Comparison of ENCODE assay signal across 22 cellular contexts in the genomic region with DNA sequence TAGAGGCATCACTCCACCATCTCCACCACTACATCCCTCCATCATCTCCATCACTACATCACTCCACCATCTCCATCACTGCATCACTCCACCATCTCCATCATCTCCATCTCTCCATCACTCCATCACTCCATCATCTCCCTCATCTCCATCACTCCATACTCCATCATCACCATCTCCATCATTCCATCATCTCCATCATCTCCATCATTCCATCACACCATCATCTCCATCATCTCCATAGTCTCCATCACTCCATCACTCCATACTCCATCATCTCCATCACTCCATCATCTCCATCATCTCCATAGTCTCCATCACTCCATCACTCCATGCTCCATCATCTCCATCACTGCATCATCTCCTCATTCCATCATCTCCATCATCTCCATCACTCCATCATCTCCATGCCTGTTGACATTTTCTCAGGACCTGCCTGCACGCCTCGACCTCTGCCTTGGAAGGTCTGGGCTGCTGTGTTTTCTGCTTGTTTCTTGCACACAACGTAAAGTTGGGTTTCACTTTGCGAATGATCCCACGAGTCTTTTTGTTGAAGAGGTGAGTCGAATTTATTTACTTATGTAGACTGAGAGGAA. TPM values are rescaled to one million over a fixed set of nuclear protein-coding genes. Genes with fewer than 3 reads are reported as not detected.
DNase-seq lines count a peak whose midpoint lies in the region; ATAC-seq and TF ChIP-seq lines count a peak whose summit lies in the region.
"Had no signal": no experiment of that assay in that cellular context is flagged by ENCODE, and none has a peak within 500 bp of the region (broad histone marks: within the 10 kb centered on the region; RNA-seq: fewer than 3 reads in every experiment).

No MANE protein-coding gene starts in this region.

- intact Hi-C loops in vagina (cut with DNase I): no loop called here

- H3K4me1 Mint-ChIP-seq in T-helper 1 cell treated with Interleukin-12 subunit alpha and Interleukin-12 subunit beta and Interleukin-4 antibody, amounts not matched to agents 30 μg/mL and 1 μg/mL, for 36 hours (ENCODE audit: low read depth): peaks cover 61% of the 10 kb centered on the region
- peaks cover 72 to 84% (median 81%) of the 10 kb centered on the region in 3 donors for H3K4me1 Mint-ChIP-seq in CD8-positive, alpha-beta memory T cell
- peaks cover 53% of the 10 kb centered on the region for H3K4me1 Mint-ChIP-seq in activated naive CD8-positive, alpha-beta T cell treated with anti-CD3 and anti-CD28 coated beads for 36 hours
- H3K4me1 Mint-ChIP-seq in natural killer cell treated with Interleukin-12 subunit alpha and Interleukin-12 subunit beta and Interleukin-15 and Interleukin-18, amount 100 ng/mL, for 72 hours (ENCODE audit: low read depth in 2 of 2): peaks cover 60 to 70% of the 10 kb centered on the region in 2 donors

- no peak for ATAC-seq in natural killer cell treated with Interleukin-12 subunit alpha and Interleukin-12 subunit beta and Interleukin-15 and Interleukin-18, amount 100 ng/mL, for 72 hours
- no peak for ATAC-seq in GM19023 (IDR thresholded peaks at IDR 0.05; ENCODE audit: unreplicated experiment)

- no peak for DNase-seq in T-helper 1 cell
- no peak for DNase-seq in CD8-positive, alpha-beta memory T cell
- no peak for DNase-seq in activated naive CD8-positive, alpha-beta T cell treated with anti-CD3 and anti-CD28 coated beads for 36 hours
- no peak for DNase-seq in natural killer cell treated with Interleukin-12 subunit alpha and Interleukin-12 subunit beta and Interleukin-15 and Interleukin-18, amount 100 ng/mL, for 72 hours (ENCODE audit: low spot score)
- DNase-seq in CD1c-positive myeloid dendritic cell (ENCODE audit: extremely low spot score): no peak
- DNase-seq in vagina (ENCODE audit: extremely low spot score in 2 of 2): no peak
- DNase-seq: activated effector memory CD4-positive, alpha-beta T cell treated with Interleukin-2 at 50 U/mL for 16 hours; left ventricle myocardium inferior; NCI-H1436 treated with DMSO at 0.1 percent for 48 hours; NCI-H748 treated with DMSO at 0.1 percent for 48 hours; OCI-M1; SHP77 treated with DMSO at 0.1 percent for 48 hours; transverse colon had no signal

- H3K4me3 ChIP-seq in CD8-positive, alpha-beta memory T cell (ENCODE audit: low read length): no peak overlapping the region
- no peak overlapping the region for H3K4me3 ChIP-seq in vagina
- H3K4me3 ChIP-seq: left ventricle myocardium inferior, right atrium auricular region, transverse colon had no signal

- no peaks in the 10 kb centered on the region for H3K36me3 ChIP-seq in CD8-positive, alpha-beta memory T cell (ENCODE audit: insufficient read depth, low read length)
- H3K36me3 ChIP-seq in vagina: no peaks in the 10 kb centered on the region
- H3K36me3 ChIP-seq: left ventricle myocardium inferior, right atrium auricular region, transverse colon had no signal

- CTCF ChIA-PET in CD8-positive, alpha-beta memory T cell (lab: Charles Lee): interaction anchor here (1.2 kb wide), 1 partner anchor 32 kb away, joined by 3 read pairs; no protein-coding TSS in a partner anchor

- no peak overlapping the region for H3K27ac ChIP-seq in CD8-positive, alpha-beta memory T cell (ENCODE audit: low read depth, low read length)
- no peak overlapping the region for H3K27ac ChIP-seq in vagina
- H3K27ac ChIP-seq: 22Rv1, left ventricle myocardium inferior, right atrium auricular region, transverse colon, VCaP had no signal

- no peaks in the 10 kb centered on the region for H3K27me3 ChIP-seq in CD8-positive, alpha-beta memory T cell (ENCODE audit: insufficient read depth, low read length, poor library complexity, severe bottlenecking)
- no peaks in the 10 kb centered on the region for H3K27me3 ChIP-seq in vagina
- H3K27me3 ChIP-seq: right atrium auricular region, transverse colon had no signal

- peaks cover 5% of the 10 kb centered on the region for H3K27me3 Mint-ChIP-seq in T-helper 1 cell treated with Interleukin-12 subunit alpha and Interleukin-12 subunit beta and Interleukin-4 antibody, amounts not matched to agents 30 μg/mL and 1 μg/mL, for 36 hours (ENCODE audit: low read depth)
- peaks cover 0 to under 1% of the 10 kb centered on the region in 2 donors for H3K27me3 Mint-ChIP-seq in CD8-positive, alpha-beta memory T cell
- H3K27me3 Mint-ChIP-seq in activated naive CD8-positive, alpha-beta T cell treated with anti-CD3 and anti-CD28 coated beads for 36 hours: no peaks in the 10 kb centered on the region
- H3K27me3 Mint-ChIP-seq in natural killer cell treated with Interleukin-12 subunit alpha and Interleukin-12 subunit beta and Interleukin-15 and Interleukin-18, amount 100 ng/mL, for 72 hours: no peaks in the 10 kb centered on the region

- peaks cover 15% of the 10 kb centered on the region for H3K9me3 Mint-ChIP-seq in T-helper 1 cell treated with Interleukin-12 subunit alpha and Interleukin-12 subunit beta and Interleukin-4 antibody, amounts not matched to agents 30 μg/mL and 1 μg/mL, for 36 hours
- H3K9me3 Mint-ChIP-seq in CD8-positive, alpha-beta memory T cell: no peaks in the 10 kb centered on the region
- peaks cover 4% of the 10 kb centered on the region for H3K9me3 Mint-ChIP-seq in activated naive CD8-positive, alpha-beta T cell treated with anti-CD3 and anti-CD28 coated beads for 36 hours
- peaks cover 6% of the 10 kb centered on the region for H3K9me3 Mint-ChIP-seq in natural killer cell treated with Interleukin-12 subunit alpha and Interleukin-12 subunit beta and Interleukin-15 and Interleukin-18, amount 100 ng/mL, for 72 hours

- peak overlapping the region; percentile 67 for H3K27ac Mint-ChIP-seq in T-helper 1 cell treated with Interleukin-12 subunit alpha and Interleukin-12 subunit beta and Interleukin-4 antibody, amounts not matched to agents 30 μg/mL and 1 μg/mL, for 36 hours
- peak overlapping the region; percentile 12 to 91 (median 82) for H3K27ac Mint-ChIP-seq in CD8-positive, alpha-beta memory T cell
- H3K27ac Mint-ChIP-seq in activated naive CD8-positive, alpha-beta T cell treated with anti-CD3 and anti-CD28 coated beads for 36 hours: peak overlapping the region; percentile 75
- peak overlapping the region; percentile 5 to 6 for H3K27ac Mint-ChIP-seq in natural killer cell treated with Interleukin-12 subunit alpha and Interleukin-12 subunit beta and Interleukin-15 and Interleukin-18, amount 100 ng/mL, for 72 hours

- peaks cover 83% of the 10 kb centered on the region for H3K4me1 ChIP-seq in CD8-positive, alpha-beta memory T cell (ENCODE audit: insufficient read depth, low read length)
- peaks cover 11% of the 10 kb centered on the region for H3K4me1 ChIP-seq in vagina
- H3K4me1 ChIP-seq: right atrium auricular region had no signal

- peaks cover 23% of the 10 kb centered on the region for H3K36me3 Mint-ChIP-seq in T-helper 1 cell treated with Interleukin-12 subunit alpha and Interleukin-12 subunit beta and Interleukin-4 antibody, amounts not matched to agents 30 μg/mL and 1 μg/mL, for 36 hours (ENCODE audit: low read depth)
- H3K36me3 Mint-ChIP-seq in CD8-positive, alpha-beta memory T cell: peaks cover 0 to 3% (median 0%) of the 10 kb centered on the region in 3 donors
- peaks cover 4% of the 10 kb centered on the region for H3K36me3 Mint-ChIP-seq in activated naive CD8-positive, alpha-beta T cell treated with anti-CD3 and anti-CD28 coated beads for 36 hours
- H3K36me3 Mint-ChIP-seq in natural killer cell treated with Interleukin-12 subunit alpha and Interleukin-12 subunit beta and Interleukin-15 and Interleukin-18, amount 100 ng/mL, for 72 hours: peaks cover 5% of the 10 kb centered on the region

- POLR2A ChIA-PET in CD8-positive, alpha-beta memory T cell (lab: Charles Lee): no interaction called here

- TF ChIP-seq POLR2A in vagina (IDR thresholded peaks at IDR 0.05): no peak

- no peak for TF ChIP-seq CTCF in vagina (IDR thresholded peaks at IDR 0.05)

- no peaks in the 10 kb centered on the region for H3K9me3 ChIP-seq in CD8-positive, alpha-beta memory T cell (ENCODE audit: low read length)
- no peaks in the 10 kb centered on the region for H3K9me3 ChIP-seq in vagina
- H3K9me3 ChIP-seq: left ventricle myocardium inferior, right atrium auricular region, transverse colon had no signal

- peak overlapping the region; percentile 64 for H3K4me3 Mint-ChIP-seq in T-helper 1 cell treated with Interleukin-12 subunit alpha and Interleukin-12 subunit beta and Interleukin-4 antibody, amounts not matched to agents 30 μg/mL and 1 μg/mL, for 36 hours
- H3K4me3 Mint-ChIP-seq in CD8-positive, alpha-beta memory T cell: peak overlapping the region in 6 of 7 donors; percentile 2 to 52 (median 16)
- H3K4me3 Mint-ChIP-seq in activated naive CD8-positive, alpha-beta T cell treated with anti-CD3 and anti-CD28 coated beads for 36 hours: peak overlapping the region; percentile 20
- H3K4me3 Mint-ChIP-seq in natural killer cell treated with Interleukin-12 subunit alpha and Interleukin-12 subunit beta and Interleukin-15 and Interleukin-18, amount 100 ng/mL, for 72 hours: peak overlapping the region; percentile 10

RNA-seq across cellular contexts. Expression of gene RASA3, which starts 21.2 kb away (rescaled TPM):
- total RNA-seq in CD8-positive, alpha-beta memory T cell: 10 to 100 TPM; 26.4 to 27.1 TPM
- 123 TPM for polyA plus RNA-seq in CD8-positive, alpha-beta memory T cell
- 10 to 100 TPM; 25.6 to 26.5 TPM for total RNA-seq in activated naive CD8-positive, alpha-beta T cell treated with anti-CD3 and anti-CD28 coated beads for 36 hours
- 10 to 100 TPM in 1 of 2 donors, 1 to 10 TPM in 1; 6.9 to 11.7 TPM for total RNA-seq in natural killer cell treated with Interleukin-12 subunit alpha and Interleukin-12 subunit beta and Interleukin-15 and Interleukin-18, amount 100 ng/mL, for 72 hours
- total RNA-seq in vagina: 19.6 TPM

RNA-seq across cellular contexts. Expression of gene CFAP97D2, which starts 25.5 kb away (rescaled TPM):
- not detected for total RNA-seq in CD8-positive, alpha-beta memory T cell
- polyA plus RNA-seq in CD8-positive, alpha-beta memory T cell: 0.31 TPM
- total RNA-seq in activated naive CD8-positive, alpha-beta T cell treated with anti-CD3 and anti-CD28 coated beads for 36 hours: not detected
- total RNA-seq in natural killer cell treated with Interleukin-12 subunit alpha and Interleukin-12 subunit beta and Interleukin-15 and Interleukin-18, amount 100 ng/mL, for 72 hours: not detected
- not detected for total RNA-seq in vagina
- total RNA-seq: astrocyte, H4, left ventricle myocardium inferior, MCF 10A, osteocyte, right atrium auricular region, transverse colon had no signal

Comparison
In these comparisons a context has a peak if more than half of its experiments do, and no peak if none do; other contexts are left out.
1. H3K27ac Mint-ChIP-seq: peak in every context shown above with its lines; median percentile 82 in CD8-positive, alpha-beta memory T cell; 75 in activated naive CD8-positive, alpha-beta T cell treated with anti-CD3 and anti-CD28 coated beads for 36 hours; 67 in T-helper 1 cell treated with Interleukin-12 subunit alpha and Interleukin-12 subunit beta and Interleukin-4 antibody, amounts not matched to agents 30 μg/mL and 1 μg/mL, for 36 hours; 6 in natural killer cell treated with Interleukin-12 subunit alpha and Interleukin-12 subunit beta and Interleukin-15 and Interleukin-18, amount 100 ng/mL, for 72 hours.
2. H3K4me3 Mint-ChIP-seq: peak in every context shown above with its lines; median percentile 64 in T-helper 1 cell treated with Interleukin-12 subunit alpha and Interleukin-12 subunit beta and Interleukin-4 antibody, amounts not matched to agents 30 μg/mL and 1 μg/mL, for 36 hours; 20 in activated naive CD8-positive, alpha-beta T cell treated with anti-CD3 and anti-CD28 coated beads for 36 hours; 16 in CD8-positive, alpha-beta memory T cell; 10 in natural killer cell treated with Interleukin-12 subunit alpha and Interleukin-12 subunit beta and Interleukin-15 and Interleukin-18, amount 100 ng/mL, for 72 hours.